Comparison of ENCODE assay signal across 20 cellular contexts in genomic region chr3:25515131-25515530, GRCh38.
"Had no signal": no experiment of that assay in that cellular context is flagged by ENCODE, and none has a peak within 500 bp of the region (broad histone marks: within the 10 kb centered on the region; RNA-seq: fewer than 3 reads in every experiment).

No MANE protein-coding gene starts in this region.

- H2AFZ ChIP-seq: parathyroid adenoma had no signal

- H3K27me3 ChIP-seq: brain microvascular endothelial cell, right lobe of liver, uterus had no signal

- H3K9ac ChIP-seq: parathyroid adenoma had no signal

- H3K9me3 ChIP-seq: right lobe of liver, uterus had no signal

- DNase-seq: activated CD4-positive, alpha-beta T cell treated with anti-CD3 and anti-CD28 coated beads for 1 hour; activated T-cell treated with anti-CD3 and anti-CD28 coated beads, Interleukin-2, amount 50 U/mL, for 1 hour; aorta; brain microvascular endothelial cell; effector memory CD4-positive, alpha-beta T cell; kidney; nephron progenitor cell; nucleus accumbens; right lobe of liver; stimulated activated CD4-positive, alpha-beta T cell treated with anti-CD3 and anti-CD28 coated beads, Interleukin-2, amount 100 ng/mL, for 48 hours; stimulated activated CD8-positive, alpha-beta memory T cell treated with anti-CD3 and anti-CD28 coated beads, Interleukin-4, amount 100 ng/mL, for 48 hours; stimulated activated naive B cell treated with anti-CD40 and anti-IgM and Interleukin-4, amounts not matched to agents 10 μg/mL and 1 μg/mL and 100 μg/mL, for 72 hours; T-helper 1 cell; trophoblast cell; uterus; WERI-Rb-1 had no signal

- H3K4me3 ChIP-seq: right lobe of liver, uterus had no signal

- ATAC-seq: activated naive CD4-positive, alpha-beta T cell treated with anti-CD3 and anti-CD28 coated beads, Interleukin-2, amount 50 U/mL, for 72 hours; activated T-helper 17 cell treated with anti-CD3 and anti-CD28 coated beads, Interleukin-2, amount 50 U/mL, for 72 hours; left lobe of liver; right lobe of liver; stimulated activated naive B cell treated with anti-CD40 and anti-IgM and Interleukin-4, amounts not matched to agents 10 μg/mL and 1 μg/mL and 100 μg/mL, for 72 hours had no signal

- H3K79me2 ChIP-seq: parathyroid adenoma had no signal

- H3K4me1 ChIP-seq: parathyroid adenoma, right lobe of liver had no signal

- H3K36me3 ChIP-seq: right lobe of liver, uterus, WERI-Rb-1 had no signal

- H3K27ac ChIP-seq: brain microvascular endothelial cell, parathyroid adenoma, right lobe of liver, uterus, WERI-Rb-1 had no signal
